7 cellular contexts compared by ENCODE assay signal in the genomic region with DNA sequence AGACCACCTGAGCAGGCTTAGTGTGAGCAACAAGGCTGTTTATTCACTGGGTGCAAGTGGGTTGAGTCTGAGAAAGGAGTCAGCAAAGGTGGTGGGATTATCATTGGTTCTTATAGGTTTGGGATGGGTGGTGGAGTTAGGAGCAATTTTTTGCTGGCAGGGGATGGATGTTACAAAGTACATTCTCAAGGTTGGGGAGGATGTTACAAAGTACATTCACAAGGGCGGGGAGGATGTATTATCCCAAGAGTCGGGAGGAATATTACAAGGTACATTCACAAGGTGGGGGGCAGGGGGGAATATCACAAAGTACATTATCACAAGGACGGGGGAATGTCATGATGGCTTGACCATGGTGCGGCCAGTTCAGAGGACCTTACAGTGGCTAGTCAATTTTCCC.
"Had no signal": no experiment of that assay in that cellular context is flagged by ENCODE, and none has a peak within 500 bp of the region (broad histone marks: within the 10 kb centered on the region; RNA-seq: fewer than 3 reads in every experiment).

No MANE protein-coding gene starts in this region.

- H3K4me2 ChIP-seq: KMS-11 had no signal

- DNase-seq: IMR-90, KBM-7, KG1 had no signal

- H3K27ac ChIP-seq: HL-60, KMS-11 had no signal

- H3K9ac ChIP-seq: KMS-11 had no signal

- FAIRE-seq: HepG2, HTR-8/SVneo had no signal

- ATAC-seq: HepG2 had no signal
